17 cellular contexts compared by ENCODE assay signal in the genomic region with DNA sequence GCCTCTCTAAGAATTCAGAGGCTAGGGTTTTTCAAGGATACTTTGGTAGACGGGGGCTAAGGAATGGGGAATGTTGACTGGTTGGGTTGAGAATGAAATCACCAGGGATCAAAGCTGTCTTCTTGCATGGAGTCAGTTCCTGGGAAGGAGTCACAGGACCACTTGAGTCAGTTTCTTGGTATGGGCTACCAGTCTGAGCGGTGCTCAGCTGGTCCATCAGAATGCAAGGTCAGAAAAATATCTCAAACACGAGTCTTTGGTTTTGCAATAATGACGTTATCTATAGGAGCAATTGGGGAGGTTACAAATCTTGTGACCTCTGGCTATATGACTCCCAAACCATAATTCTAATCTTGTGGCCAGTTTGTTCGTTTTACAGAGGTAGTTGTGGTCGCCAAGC.
"Had no signal": no experiment of that assay in that cellular context is flagged by ENCODE, and none has a peak within 500 bp of the region (broad histone marks: within the 10 kb centered on the region; RNA-seq: fewer than 3 reads in every experiment).

No MANE protein-coding gene starts in this region.

- H3K4me3 ChIP-seq: coronary artery, lung, right atrium auricular region, transverse colon had no signal

- H3K9me3 ChIP-seq: neutrophil, right atrium auricular region, transverse colon had no signal

- H3K36me3 ChIP-seq: neutrophil, right atrium auricular region, transverse colon had no signal

- H3K27me3 ChIP-seq: neutrophil, right atrium auricular region, transverse colon had no signal

- H3K27ac ChIP-seq: coronary artery, neutrophil, right atrium auricular region, transverse colon, VCaP had no signal

- DNase-seq: activated CD4-positive, alpha-beta T cell treated with anti-CD3 and anti-CD28 coated beads for 4 hours; activated CD8-positive, alpha-beta memory T cell treated with anti-CD3 and anti-CD28 coated beads, Interleukin-2, amount 50 U/mL, for 4 hours; activated CD8-positive, alpha-beta T cell treated with anti-CD3 and anti-CD28 coated beads for 36 hours; activated gamma-delta T cell treated with Interleukin-2 at 50 U/mL for 16 hours; activated naive CD8-positive, alpha-beta T cell treated with anti-CD3 and anti-CD28 coated beads, Interleukin-2, amount 10 ng/mL, durations not matched to agents 7 days and 5 days; activated T-cell treated with anti-CD3 and anti-CD28 coated beads, Interleukin-2, amount 50 U/mL, for 72 hours; aorta; effector CD4-positive, alpha-beta T cell; left cardiac atrium; naive B cell; stimulated activated naive B cell treated with anti-CD40 and anti-IgM and Interleukin-4, amounts not matched to agents 10 μg/mL and 1 μg/mL and 100 μg/mL, for 72 hours; transverse colon had no signal

- ATAC-seq: activated CD8-positive, alpha-beta T cell treated with anti-CD3 and anti-CD28 coated beads for 36 hours; activated T-cell treated with anti-CD3 and anti-CD28 coated beads, Interleukin-2, amount 50 U/mL, for 72 hours; left cardiac atrium; stimulated activated naive B cell treated with anti-CD40 and anti-IgM and Interleukin-4, amounts not matched to agents 10 μg/mL and 1 μg/mL and 100 μg/mL, for 72 hours had no signal

- H3K4me1 ChIP-seq: right atrium auricular region had no signal
